7 cellular contexts compared by ENCODE assay signal in genomic region chr12:130848785-130849305, GRCh38. TPM values are rescaled to one million over a fixed set of nuclear protein-coding genes. Genes with fewer than 3 reads are reported as not detected.
DNase-seq lines count a peak whose midpoint lies in the region; FAIRE-seq and TF ChIP-seq lines count a peak whose summit lies in the region.
"Not testable (repeated sequence)": the region's sequence is repeated elsewhere in the genome, so short reads cannot be mapped to it uniquely, and the experiment has no call there.

No MANE protein-coding gene starts in this region.

- CTCF ChIA-PET in Caco-2 (lab: Charles Lee) (interaction anchor here (1.8 kb wide), 1 partner anchor 22 kb away, joined by 4 read pairs; no protein-coding TSS in a partner anchor), HEK293 (lab: Yijun Ruan, JAX) (interaction anchor here (0.6 kb wide), 1 partner anchor 50 kb away, joined by 4 read pairs; no protein-coding TSS in a partner anchor), PC-9 (lab: Charles Lee) (interaction anchor here (1.1 kb wide), 1 partner anchor 9 kb away, joined by 3 read pairs; the partner anchor contains the start of gene STX2), H1 (lab: Charles Lee; ENCODE audit: partially characterized antibody) (interaction anchor here (0.5 to 1.5 kb wide), 5 partner anchors 9 to 22 kb away, joined by 3 to 7 read pairs (median 4); partner anchors contain the start of gene STX2)

- peak overlapping the region; percentile 51 for H4K5ac ChIP-seq in H1 (ENCODE audit: insufficient read length, low read depth, low read length)

- not testable (repeated sequence) for H3K4me3 ChIP-seq in Caco-2 (ENCODE audit: low read depth, low read length); HEK293 (ENCODE audit: low read depth, low read length); PC-9; H1 (ENCODE audit: extremely low read depth in 1 of 4, insufficient read depth in 2 of 4, low read depth in 3 of 4, low read length in 4 of 4); trophoblast cell (ENCODE audit: low read depth, low read length); thyroid gland (replicated peaks in 1 of 3)

- peak overlapping the region; percentile 3; the same call in 1 of the 2 replicates for H2AK5ac ChIP-seq in H1 (ENCODE audit: low read depth, low read length)
- not testable (repeated sequence) for H2AK5ac ChIP-seq in trophoblast cell (ENCODE audit: low read length)

- H2BK5ac ChIP-seq in H1 (ENCODE audit: low read depth, low read length): peak overlapping the region; percentile 90
- not testable (repeated sequence) for H2BK5ac ChIP-seq in trophoblast cell (ENCODE audit: low read depth, low read length, poor library complexity)

- H4K12ac ChIP-seq in trophoblast cell (ENCODE audit: low read depth, low read length): not testable (repeated sequence)

- peak overlapping the region; percentile 84 for H2BK12ac ChIP-seq in H1 (ENCODE audit: low read depth, low read length)
- peak overlapping the region; percentile 60 for H2BK12ac ChIP-seq in trophoblast cell (ENCODE audit: low read length)

- not testable (repeated sequence) for H3K36me3 Mint-ChIP-seq in Caco-2 (ENCODE audit: insufficient read depth, unreplicated experiment)

- peak overlapping the region; percentile 53 for H3K4ac ChIP-seq in H1 (replicated peaks; ENCODE audit: insufficient read length, low read depth, low read length)
- H3K4ac ChIP-seq in trophoblast cell (ENCODE audit: low read depth, low read length): not testable (repeated sequence)

- H4K8ac ChIP-seq in H1 (ENCODE audit: extremely low read depth, insufficient read depth, low read length); trophoblast cell (ENCODE audit: low read depth, low read length): not testable (repeated sequence)

- not testable (repeated sequence) for H3K9me3 ChIP-seq in Caco-2; HEK293 (ENCODE audit: control insufficient read depth, insufficient read depth, low read depth, low read length); PC-9 (ENCODE audit: insufficient read depth, low read depth); H1 (ENCODE audit: insufficient read depth in 2 of 2, low read depth in 1 of 2, low read length in 1 of 2); trophoblast cell (ENCODE audit: insufficient read depth, low read depth, low read length); thyroid gland

- intact Hi-C loops in Caco-2 (cut with micrococcal nuclease; ENCODE audit: unreplicated experiment); PC-9 (cut with micrococcal nuclease; ENCODE audit: unreplicated experiment); thyroid gland (cut with DNase I): not testable (repeated sequence)

- H3K27ac Mint-ChIP-seq in Caco-2 (ENCODE audit: unreplicated experiment): peak overlapping the region; percentile 42

- not testable (repeated sequence) for H3K9me3 Mint-ChIP-seq in Caco-2 (ENCODE audit: unreplicated experiment)

- H3K79me1 ChIP-seq in H1 (ENCODE audit: low read depth, low read length); trophoblast cell (ENCODE audit: low read length): not testable (repeated sequence)

- not testable (repeated sequence) for H3K27ac ChIP-seq in HEK293 (ENCODE audit: extremely low read depth, low read depth, low read length); trophoblast cell (ENCODE audit: low read depth, low read length)
- H3K27ac ChIP-seq in PC-9 (peak overlapping the region; percentile 70), H1 (ENCODE audit: low read depth, low read length) (0 out of 2 replicates have a peak overlapping the region, but pooled peaks have one; percentile 11), thyroid gland (peak overlapping the region; percentile 75 to 90 (median 84))

- not testable (repeated sequence) for TF ChIP-seq RAD21 in H1 (IDR thresholded peaks at IDR 0.05 in 1 of 2, conservative IDR thresholded peaks at IDR 0.05 in 1 of 2; ENCODE audit: low read depth in 2 of 2, low read length in 2 of 2)

- H2BK120ac ChIP-seq in H1 (replicated peaks; ENCODE audit: low read depth, low read length): peak overlapping the region; percentile 94
- not testable (repeated sequence) for H2BK120ac ChIP-seq in trophoblast cell (ENCODE audit: insufficient read depth, low read length, poor library complexity)

- FAIRE-seq in H1 (lab: Jason Lieb, UNC): not testable (repeated sequence)

- H3K9me2 ChIP-seq in PC-9 (ENCODE audit: insufficient read depth): not testable (repeated sequence)

- 82% methylated on average over 1 of the region's 1 CpG; no CpG with 5 or more reads in 1 of the 2 experiments for WGBS in H1 (ENCODE audit: extremely low coverage in 1 of 2, insufficient coverage in 1 of 2, insufficient read length in 1 of 2, insufficient replicate concordance in 2 of 2, low coverage in 1 of 2, low lambda C conversion rate in 2 of 2, missing lambda C conversion rate in 1 of 2), 2 experiments
- no CpG with 5 or more reads among the region's 1 CpG for WGBS in trophoblast cell (ENCODE audit: extremely low coverage, insufficient coverage, insufficient read length)
- WGBS in thyroid gland, 2 donors: 75 to 88% methylated on average over 1 of the region's 1 CpG

- not testable (repeated sequence) for H3K27me3 ChIP-seq in Caco-2 (replicated peaks; ENCODE audit: control insufficient read depth, insufficient read depth, low read length); PC-9 (ENCODE audit: insufficient read depth, low read depth); H1 (replicated peaks in 1 of 4; ENCODE audit: control insufficient read depth in 3 of 4, extremely low read depth in 1 of 4, insufficient read depth in 3 of 4, low read length in 3 of 4); trophoblast cell (ENCODE audit: insufficient read depth, low read length); thyroid gland

- H3K56ac ChIP-seq in H1 (replicated peaks; ENCODE audit: insufficient read length, low read depth, low read length): not testable (repeated sequence)

- not testable (repeated sequence) for TF ChIP-seq CTCF in Caco-2 (IDR thresholded peaks at IDR 0.05; ENCODE audit: insufficient read depth in 1 of 2, low read depth in 1 of 2, low read length in 1 of 2, severe bottlenecking in 1 of 2, unreplicated experiment in 1 of 2); HEK293 (tag by site-specific recombination; IDR thresholded peaks at IDR 0.05); PC-9 (conservative IDR thresholded peaks at IDR 0.05); H1 (IDR thresholded peaks at IDR 0.05; ENCODE audit: control extremely low read depth in 1 of 3, insufficient read depth in 1 of 3, low read depth in 1 of 3, low read length in 3 of 3); thyroid gland (IDR thresholded peaks at IDR 0.05)

- not testable (repeated sequence) for BruUV-seq in Caco-2 (replicated peaks; lab: Mats Ljungman, UMichigan); PC-9 (replicated peaks; lab: Mats Ljungman, UMichigan)

- H3K36me3 ChIP-seq in Caco-2 (ENCODE audit: control insufficient read depth, insufficient read depth, low read length); HEK293 (ENCODE audit: control insufficient read depth in 2 of 2, insufficient read depth in 1 of 2, low read length in 2 of 2); PC-9 (ENCODE audit: low read depth); H1 (ENCODE audit: control insufficient read depth in 2 of 4, insufficient read depth in 4 of 4, low read length in 3 of 4); trophoblast cell (ENCODE audit: control insufficient read depth in 1 of 2, insufficient read depth in 2 of 2, low read length in 2 of 2); thyroid gland: not testable (repeated sequence)

- peak overlapping the region; percentile 46 for H3K4me2 ChIP-seq in PC-9
- H3K4me2 ChIP-seq in H1 (ENCODE audit: insufficient read depth in 1 of 2, low read depth in 2 of 2, low read length in 2 of 2); trophoblast cell (ENCODE audit: low read length): not testable (repeated sequence)

- not testable (repeated sequence) for H3K23me2 ChIP-seq in H1 (ENCODE audit: low read depth, low read length)

- not testable (repeated sequence) for H4K20me1 ChIP-seq in PC-9 (ENCODE audit: insufficient read depth); H1 (replicated peaks in 1 of 2; ENCODE audit: control insufficient read depth in 1 of 2, insufficient read depth in 2 of 2, low read length in 2 of 2)

- H3F3A ChIP-seq in PC-9 (ENCODE audit: insufficient read depth, low read depth): peaks cover 16% of the 10 kb centered on the region; the same call in 1 of the 2 replicates

- peak overlapping the region; percentile 95 for H2BK15ac ChIP-seq in H1 (ENCODE audit: low read length)

- peak overlapping the region; percentile 71; the same call in 1 of the 2 replicates for H3K18ac ChIP-seq in H1 (ENCODE audit: extremely low read depth, low read length)
- H3K18ac ChIP-seq in trophoblast cell (ENCODE audit: low read length): not testable (repeated sequence)

- H3K23ac ChIP-seq in H1 (ENCODE audit: insufficient read length); trophoblast cell (ENCODE audit: low read length): not testable (repeated sequence)

- not testable (repeated sequence) for DNase-seq in Caco-2; PC-9; H1 (ENCODE audit: low read depth in 1 of 2, low spot score in 2 of 2); trophoblast cell; thyroid gland
- DNase-seq in mesenteric fat pad (ENCODE audit: low spot score): peak; percentile 12

- peak overlapping the region; percentile 93 for H2BK20ac ChIP-seq in H1 (ENCODE audit: low read length)

- H2AFZ ChIP-seq in PC-9; H1 (ENCODE audit: low read length); trophoblast cell (ENCODE audit: insufficient read depth, low read length, poor library complexity): not testable (repeated sequence)

- H3K4me1 ChIP-seq in Caco-2 (peaks cover 20% of the 10 kb centered on the region), PC-9 (replicated peaks; ENCODE audit: insufficient read depth) (peaks cover 20% of the 10 kb centered on the region), thyroid gland (peaks cover 12 to 23% of the 10 kb centered on the region in 2 donors)
- H3K4me1 ChIP-seq in HEK293 (ENCODE audit: control insufficient read depth, insufficient read depth, low read length); H1 (replicated peaks in 1 of 4; ENCODE audit: control insufficient read depth in 3 of 4, insufficient read depth in 4 of 4, low read length in 3 of 4); trophoblast cell (ENCODE audit: control insufficient read depth in 1 of 2, insufficient read depth in 2 of 2, low read length in 2 of 2): not testable (repeated sequence)

- POLR2A ChIA-PET in Caco-2 (lab: Charles Lee) (interaction anchor here (0.6 to 1.0 kb wide), 2 partner anchors 22 kb away, joined by 3 to 7 read pairs; no protein-coding TSS in a partner anchor), H1 (lab: Charles Lee; ENCODE audit: partially characterized antibody) (interaction anchor here (1.7 to 5.2 kb wide), 4 partner anchors 9 to 31 kb away, joined by 7 to 28 read pairs (median 8); partner anchors contain the start of gene STX2)
- POLR2A ChIA-PET in HEK293 (lab: Yijun Ruan, JAX); PC-9 (lab: Charles Lee; ENCODE audit: unreplicated experiment): not testable (repeated sequence)

- not testable (repeated sequence) for H3K79me2 ChIP-seq in PC-9 (ENCODE audit: low read depth); H1 (ENCODE audit: control insufficient read depth in 1 of 2, insufficient read depth in 2 of 2, low read length in 2 of 2); trophoblast cell (ENCODE audit: control insufficient read depth, insufficient read depth, low read length, poor library complexity)

- H4K91ac ChIP-seq in H1 (replicated peaks; ENCODE audit: insufficient read length, low read length): peak overlapping the region; percentile 85
- H4K91ac ChIP-seq in trophoblast cell (ENCODE audit: low read depth, low read length): not testable (repeated sequence)

- TF ChIP-seq EP300 in H1 (IDR thresholded peaks at IDR 0.05; ENCODE audit: borderline replicate concordance in 1 of 2, low read depth in 2 of 2, low read length in 2 of 2): not testable (repeated sequence)

- H3K4me3 Mint-ChIP-seq in Caco-2 (ENCODE audit: unreplicated experiment): not testable (repeated sequence)

- not testable (repeated sequence) for H3K9ac ChIP-seq in H1 (replicated peaks in 1 of 4; ENCODE audit: extremely low read depth in 1 of 4, low read depth in 3 of 4, low read length in 3 of 4); trophoblast cell (ENCODE audit: low read length)

- H3K4me1 Mint-ChIP-seq in Caco-2 (ENCODE audit: low read depth, unreplicated experiment): peaks cover 13% of the 10 kb centered on the region

- not testable (repeated sequence) for H3K27me3 Mint-ChIP-seq in Caco-2 (ENCODE audit: insufficient read depth, unreplicated experiment)

- not testable (repeated sequence) for TF ChIP-seq POLR2A in H1 (IDR thresholded peaks at IDR 0.05; ENCODE audit: control extremely low read depth in 1 of 2, low read depth in 2 of 2, low read length in 2 of 2); thyroid gland (IDR thresholded peaks at IDR 0.05)

- H3K14ac ChIP-seq in H1 (ENCODE audit: insufficient read length); trophoblast cell (ENCODE audit: low read length): not testable (repeated sequence)

RNA-seq across cellular contexts. Expression of gene STX2, which starts 9.8 kb away (rescaled TPM):
- total RNA-seq in Caco-2 (2022): 11.2 and 12.6 TPM in 2 replicates
- total RNA-seq in PC-9 (2021): 8.2 and 9.7 TPM in 2 replicates
- 22.0 and 26.3 TPM in 2 replicates for total RNA-seq in H1 (2021; fragmentation: NEBNext Ultra II Directional; extraction: Animal tissue kit (Norgen Biotek cat#: 25700))
- polyA plus RNA-seq in H1 (2011; rRNA removed): 13.9 and 20.0 TPM in 2 replicates
- 20.8 TPM for polyA plus RNA-seq in H1 (2011; cell fraction: cytosol; rRNA removed)
- 13.3 TPM for polyA plus RNA-seq in H1 (2011; cell fraction: nucleus; rRNA removed)
- polyA plus RNA-seq in H1 (2012, experiment 1 of 2): 14.6 to 22.0 TPM (median 17.8 TPM) in 4 replicates
- 3.5 TPM for polyA plus RNA-seq in H1 (2012, experiment 2 of 2)
- polyA plus RNA-seq in H1 (2013, experiment 1 of 2): 19.0 TPM
- polyA plus RNA-seq in H1 (2013, experiment 2 of 2): 17.5 TPM
- polyA minus RNA-seq in H1 (2011; rRNA and poly(A)+ RNA removed): 13.7 and 18.8 TPM in 2 replicates
- polyA minus RNA-seq in H1 (2011; cell fraction: cytosol; rRNA and poly(A)+ RNA removed): 8.4 TPM
- polyA minus RNA-seq in H1 (2011; cell fraction: nucleus; rRNA and poly(A)+ RNA removed): 10.2 TPM
- total RNA-seq in mesenteric fat pad: 29.7 TPM
- 14.4 and 15.3 TPM in 2 replicates for polyA plus RNA-seq in trophoblast cell (2013)
- total RNA-seq in thyroid gland: 10 to 100 TPM; 18.0 to 43.0 (median 26.1) TPM

RNA-seq across cellular contexts. Expression of gene RAN, which starts 23.0 kb away (rescaled TPM):
- total RNA-seq in Caco-2 (2022) (1,310 and 1,315 TPM in 2 replicates), PC-9 (2021) (894 and 1,079 TPM in 2 replicates), mesenteric fat pad (472 TPM), thyroid gland (100 to 1,000 TPM; 123 to 169 (median 142) TPM)
- 2,056 and 2,064 TPM in 2 replicates for total RNA-seq in H1 (2021; fragmentation: NEBNext Ultra II Directional; extraction: Animal tissue kit (Norgen Biotek cat#: 25700))
- polyA plus RNA-seq in H1 (2011; rRNA removed): 1,559 and 2,203 TPM in 2 replicates
- polyA plus RNA-seq in H1 (2011; cell fraction: cytosol; rRNA removed): 3,091 TPM
- polyA plus RNA-seq in H1 (2011; cell fraction: nucleus; rRNA removed): 846 TPM
- polyA plus RNA-seq in H1 (2012, experiment 1 of 2): 2,430 to 2,650 TPM (median 2,578 TPM) in 4 replicates
- 345 TPM for polyA plus RNA-seq in H1 (2012, experiment 2 of 2)
- 714 TPM for polyA plus RNA-seq in H1 (2013, experiment 1 of 2)
- polyA plus RNA-seq in H1 (2013, experiment 2 of 2): 699 TPM
- polyA minus RNA-seq in H1 (2011; rRNA and poly(A)+ RNA removed): 1,671 and 1,842 TPM in 2 replicates
- 628 TPM for polyA minus RNA-seq in H1 (2011; cell fraction: cytosol; rRNA and poly(A)+ RNA removed)
- polyA minus RNA-seq in H1 (2011; cell fraction: nucleus; rRNA and poly(A)+ RNA removed): 352 TPM
- polyA plus RNA-seq in trophoblast cell (2013): 542 and 555 TPM in 2 replicates
